In the genomic region with DNA sequence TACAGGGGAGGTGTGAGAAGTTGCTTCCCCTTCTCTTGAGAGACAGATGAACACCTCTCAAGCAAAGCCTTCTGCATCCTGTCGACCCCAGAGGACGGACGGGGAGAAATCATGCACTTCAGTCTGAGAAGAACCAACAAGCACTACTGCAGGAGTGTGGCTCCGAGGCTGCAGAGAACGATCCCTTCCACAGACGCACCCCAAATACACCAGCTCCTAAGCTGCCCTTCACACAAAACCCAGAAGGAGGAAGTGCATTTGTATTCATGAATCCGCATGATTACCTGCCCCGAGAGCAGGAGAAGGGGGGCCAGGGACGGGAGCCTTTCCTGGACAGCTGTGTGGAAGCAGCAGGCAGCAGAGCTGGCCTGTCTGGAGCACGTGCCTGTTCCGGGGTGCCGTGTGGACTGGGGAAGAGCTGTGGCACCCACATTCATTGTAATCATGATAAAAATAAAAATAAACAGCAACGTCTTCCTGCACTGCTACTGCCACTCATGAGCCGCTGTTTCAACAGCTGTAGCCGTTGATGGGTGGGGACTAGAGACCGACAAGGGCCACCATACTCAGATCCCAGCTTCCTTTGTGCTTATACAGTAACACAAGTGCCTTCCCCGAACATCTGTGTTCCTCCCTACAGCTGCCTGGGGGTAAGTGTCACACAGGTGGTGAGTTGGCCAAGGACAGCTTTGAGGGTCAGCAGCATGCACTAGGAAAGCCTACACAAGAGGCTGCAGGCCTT, we compare ENCODE assay signal across 1 cellular context.
A peak's percentile ranks its signal among the peaks of the same experiment; 100 is the strongest.
TF ChIP-seq lines count a peak whose summit lies in the region.

No MANE protein-coding gene starts in this region.

TF ChIP-seq in GM12878, 131 proteins besides CTCF, POLR2A, EP300 and RAD21:
- TF ChIP-seq MLLT1 (IDR thresholded peaks at IDR 0.05): no peak
- peak; percentile 61 for TF ChIP-seq SPI1 (IDR thresholded peaks at IDR 0.05; ENCODE audit: borderline replicate concordance, insufficient read depth, low read depth, low read length)
